Comparison of ENCODE assay signal across 12 cellular contexts in genomic region chr9:136695955-136696354, GRCh38. TPM values are rescaled to one million over a fixed set of nuclear protein-coding genes. Genes with fewer than 3 reads are reported as not detected.
DNase-seq lines count a peak whose midpoint lies in the region; ATAC-seq and TF ChIP-seq lines count a peak whose summit lies in the region.
"Had no signal": no experiment of that assay in that cellular context is flagged by ENCODE, and none has a peak within 500 bp of the region (broad histone marks: within the 10 kb centered on the region; RNA-seq: fewer than 3 reads in every experiment).

No MANE protein-coding gene starts in this region.

- peak overlapping the region; percentile 60 to 74 for H3K9ac ChIP-seq in colonic mucosa (ENCODE audit: low read depth in 2 of 2, low read length in 2 of 2)

- peak overlapping the region in 1 of 2 donors; percentile 14 for H3K4me3 Mint-ChIP-seq in activated T-cell treated with anti-CD3 and anti-CD28 coated beads, Interleukin-2, amount 50 U/mL, for 72 hours

- no peak for TF ChIP-seq POLR2A in stomach (IDR thresholded peaks at IDR 0.05)

- 60 to 76% (median 72%) methylated on average over 4 to 23 of the region's 23 CpGs for WGBS in stomach, 5 donors

- no peaks in the 10 kb centered on the region for H3K36me3 ChIP-seq in colonic mucosa
- H3K36me3 ChIP-seq in stomach = no peaks in the 10 kb centered on the region
- no peaks in the 10 kb centered on the region for H3K36me3 ChIP-seq in MG63
- H3K36me3 ChIP-seq: neutrophil, tibial artery had no signal

- H3K4me1 Mint-ChIP-seq in activated T-cell treated with anti-CD3 and anti-CD28 coated beads, Interleukin-2, amount 50 U/mL, for 72 hours (ENCODE audit: low read depth) = peaks cover 11% of the 10 kb centered on the region

- H3K4me3 ChIP-seq in colonic mucosa = no peak overlapping the region
- H3K4me3 ChIP-seq in stomach = no peak overlapping the region
- no peak overlapping the region for H3K4me3 ChIP-seq in MG63
- H3K4me3 ChIP-seq: dorsolateral prefrontal cortex, tibial artery had no signal

- H3K9me3 Mint-ChIP-seq in activated T-cell treated with anti-CD3 and anti-CD28 coated beads, Interleukin-2, amount 50 U/mL, for 72 hours = no peaks in the 10 kb centered on the region

- H3K27ac ChIP-seq in colonic mucosa (no peak overlapping the region), stomach (peak overlapping the region; percentile 57 to 82 (median 73))
- H3K27ac ChIP-seq: dorsolateral prefrontal cortex, neutrophil, tibial artery had no signal

- TF ChIP-seq EP300 in stomach (IDR thresholded peaks at IDR 0.05) = no peak

- no peak for TF ChIP-seq CTCF in colonic mucosa (IDR thresholded peaks at IDR 0.05)
- no peak for TF ChIP-seq CTCF in stomach (IDR thresholded peaks at IDR 0.05)

- no peaks in the 10 kb centered on the region for H3K9me3 ChIP-seq in colonic mucosa
- H3K9me3 ChIP-seq in stomach = no peaks in the 10 kb centered on the region
- H3K9me3 ChIP-seq in MG63 = no peaks in the 10 kb centered on the region
- H3K9me3 ChIP-seq: neutrophil, tibial artery had no signal

- intact Hi-C loops in colonic mucosa (cut with DNase I) = no loop called here
- intact Hi-C loops in stomach (cut with DNase I; ENCODE audit: low total_unique reads) = no loop called here

- peaks cover 17% of the 10 kb centered on the region for H3K27me3 Mint-ChIP-seq in activated T-cell treated with anti-CD3 and anti-CD28 coated beads, Interleukin-2, amount 50 U/mL, for 72 hours (ENCODE audit: low read depth)

- peaks cover 38% of the 10 kb centered on the region for H3K4me1 ChIP-seq in colonic mucosa
- H3K4me1 ChIP-seq in stomach = peaks cover 54 to 78% (median 66%) of the 10 kb centered on the region in 4 donors

- no peaks in the 10 kb centered on the region for H3K27me3 ChIP-seq in colonic mucosa
- peaks cover 0 to 19% (median 4%) of the 10 kb centered on the region in 3 donors for H3K27me3 ChIP-seq in stomach
- no peaks in the 10 kb centered on the region for H3K27me3 ChIP-seq in MG63
- H3K27me3 ChIP-seq: neutrophil had no signal

- DNase-seq in NCI-H2107 treated with DMSO at 0.1 percent for 48 hours (lab: John Stamatoyannopoulos, UW; ENCODE audit: unreplicated experiment) (peak; percentile 67), NCI-H2107 (lab: John Stamatoyannopoulos, UW) (no peak), NCI-H345 treated with DMSO at 0.1 percent for 48 hours (lab: John Stamatoyannopoulos, UW; ENCODE audit: unreplicated experiment) (peak; percentile 67), colonic mucosa (no peak), stomach (no peak), MG63 (no peak)
- DNase-seq in activated CD4-positive, alpha-beta T cell treated with anti-CD3 and anti-CD28 coated beads for 4 hours = no peak
- no peak for DNase-seq in activated T-cell treated with anti-CD3 and anti-CD28 coated beads, Interleukin-2, amount 50 U/mL, for 72 hours
- DNase-seq: activated CD8-positive, alpha-beta memory T cell treated with anti-CD3 and anti-CD28 coated beads, Interleukin-2, amount 50 U/mL, for 48 hours; tibial artery had no signal

- H3K36me3 Mint-ChIP-seq in activated T-cell treated with anti-CD3 and anti-CD28 coated beads, Interleukin-2, amount 50 U/mL, for 72 hours (ENCODE audit: insufficient read depth in 2 of 2) = no peaks in the 10 kb centered on the region

- no peak overlapping the region for H3K27ac Mint-ChIP-seq in activated T-cell treated with anti-CD3 and anti-CD28 coated beads, Interleukin-2, amount 50 U/mL, for 72 hours

- ATAC-seq in activated T-cell treated with anti-CD3 and anti-CD28 coated beads, Interleukin-2, amount 50 U/mL, for 72 hours (replicated peaks in 1 of 2) = no peak

RNA-seq across cellular contexts. Expression of gene AGPAT2, which starts 8.7 kb away (rescaled TPM):
- 100 to 1,000 TPM; 197 to 372 TPM for total RNA-seq in colonic mucosa
- 100 to 1,000 TPM in 2 of 5 donors, 10 to 100 TPM in 3; 49.6 to 135 (median 68.8) TPM for total RNA-seq in stomach
- 10 to 100 TPM; 32.7 to 88.7 (median 75.1) TPM for polyA plus RNA-seq in stomach
- 58.8 and 116 TPM in 2 replicates for total RNA-seq in MG63 (2014; rRNA removed; shearing (Covaris generic); ENCODE audit: low replicate concordance)
- 10 to 100 TPM; 18.3 to 19.2 TPM for total RNA-seq in activated T-cell treated with anti-CD3 and anti-CD28 coated beads, Interleukin-2, amount 50 U/mL, for 72 hours

RNA-seq across cellular contexts. Expression of gene DIPK1B, which starts 16.4 kb away (rescaled TPM):
- total RNA-seq in colonic mucosa = 1 to 10 TPM in 1 of 2 donors, under 1 TPM in 1; 0.82 to 2.8 TPM
- total RNA-seq in stomach = 10 to 100 TPM in 1 of 5 donors, 1 to 10 TPM in 2, under 1 TPM in 1, not detected in 1; 0.45 to 10.4 (median 5.8) TPM
- 1 to 10 TPM; 1.6 to 4.7 (median 4.0) TPM for polyA plus RNA-seq in stomach
- total RNA-seq in MG63 (2014; rRNA removed; shearing (Covaris generic); ENCODE audit: low replicate concordance) = 11.5 and 13.3 TPM in 2 replicates
- total RNA-seq in activated T-cell treated with anti-CD3 and anti-CD28 coated beads, Interleukin-2, amount 50 U/mL, for 72 hours = under 1 TPM; 0.67 to 0.72 TPM

RNA-seq across cellular contexts. Expression of gene EGFL7, which starts 33.2 kb away (rescaled TPM):
- total RNA-seq in colonic mucosa (10 to 100 TPM; 17.3 to 28.4 TPM), stomach (1,000 to 10,000 TPM in 1 of 5 donors, 10 to 100 TPM in 4; 20.9 to 1,085 (median 42.0) TPM)
- 100 to 1,000 TPM in 1 of 3 donors, 10 to 100 TPM in 2; 44.8 to 113 (median 79.2) TPM for polyA plus RNA-seq in stomach
- 24.5 and 25.9 TPM in 2 replicates for total RNA-seq in MG63 (2014; rRNA removed; shearing (Covaris generic); ENCODE audit: low replicate concordance)
- total RNA-seq in activated T-cell treated with anti-CD3 and anti-CD28 coated beads, Interleukin-2, amount 50 U/mL, for 72 hours = 1 to 10 TPM in 1 of 2 donors, under 1 TPM in 1; 0.93 to 1.1 TPM

RNA-seq across cellular contexts. Expression of gene LCN10, which starts 46.8 kb away (rescaled TPM):
- 1 to 10 TPM in 1 of 2 donors, under 1 TPM in 1; 0.11 to 3.3 TPM for total RNA-seq in colonic mucosa
- 10 to 100 TPM in 1 of 5 donors, 1 to 10 TPM in 3, under 1 TPM in 1; 0.58 to 25.5 (median 4.9) TPM for total RNA-seq in stomach
- 10 to 100 TPM in 2 of 3 donors, 1 to 10 TPM in 1; 7.7 to 18.4 (median 10.2) TPM for polyA plus RNA-seq in stomach
- total RNA-seq in MG63 (2014; rRNA removed; shearing (Covaris generic); ENCODE audit: low replicate concordance) = not detected in 2 replicates
- under 1 TPM; 0.21 to 0.70 TPM for total RNA-seq in activated T-cell treated with anti-CD3 and anti-CD28 coated beads, Interleukin-2, amount 50 U/mL, for 72 hours

RNA-seq across cellular contexts. Expression of gene LCN6, which starts 52.4 kb away (rescaled TPM):
- total RNA-seq in colonic mucosa (1 to 10 TPM in 1 of 2 donors, under 1 TPM in 1; 0.56 to 1.2 TPM), stomach (10 to 100 TPM in 2 of 5 donors, 1 to 10 TPM in 1, not detected in 2; 7.0 to 31.2 (median 12.5) TPM)
- polyA plus RNA-seq in stomach = 10 to 100 TPM; 18.8 to 23.2 (median 19.5) TPM
- total RNA-seq in MG63 (2014; rRNA removed; shearing (Covaris generic); ENCODE audit: low replicate concordance) = not detected in 2 replicates
- total RNA-seq in activated T-cell treated with anti-CD3 and anti-CD28 coated beads, Interleukin-2, amount 50 U/mL, for 72 hours = not detected

Comparison
In these comparisons a context has a peak if more than half of its experiments do, and no peak if none do; other contexts are left out.
1. DNase-seq: peak in NCI-H2107 treated with DMSO at 0.1 percent for 48 hours (single experiment) and NCI-H345 treated with DMSO at 0.1 percent for 48 hours (single experiment); none in NCI-H2107 (single experiment), colonic mucosa (single experiment), stomach (single experiment), activated CD4-positive, alpha-beta T cell treated with anti-CD3 and anti-CD28 coated beads for 4 hours (0 of 2), MG63 (single experiment) and activated T-cell treated with anti-CD3 and anti-CD28 coated beads, Interleukin-2, amount 50 U/mL, for 72 hours (0 of 2).
2. RNA of gene EGFL7, which starts 33.2 kb away (total RNA-seq): 20.9 to 1,085 TPM in stomach, 17.3 to 28.4 TPM in colonic mucosa and 24.5 to 25.9 TPM in MG63; 0.93 to 1.1 TPM in activated T-cell treated with anti-CD3 and anti-CD28 coated beads, Interleukin-2, amount 50 U/mL, for 72 hours; every median in the first group is over 4 times any median in the second.